9 cellular contexts compared by ENCODE assay signal in the genomic region with DNA sequence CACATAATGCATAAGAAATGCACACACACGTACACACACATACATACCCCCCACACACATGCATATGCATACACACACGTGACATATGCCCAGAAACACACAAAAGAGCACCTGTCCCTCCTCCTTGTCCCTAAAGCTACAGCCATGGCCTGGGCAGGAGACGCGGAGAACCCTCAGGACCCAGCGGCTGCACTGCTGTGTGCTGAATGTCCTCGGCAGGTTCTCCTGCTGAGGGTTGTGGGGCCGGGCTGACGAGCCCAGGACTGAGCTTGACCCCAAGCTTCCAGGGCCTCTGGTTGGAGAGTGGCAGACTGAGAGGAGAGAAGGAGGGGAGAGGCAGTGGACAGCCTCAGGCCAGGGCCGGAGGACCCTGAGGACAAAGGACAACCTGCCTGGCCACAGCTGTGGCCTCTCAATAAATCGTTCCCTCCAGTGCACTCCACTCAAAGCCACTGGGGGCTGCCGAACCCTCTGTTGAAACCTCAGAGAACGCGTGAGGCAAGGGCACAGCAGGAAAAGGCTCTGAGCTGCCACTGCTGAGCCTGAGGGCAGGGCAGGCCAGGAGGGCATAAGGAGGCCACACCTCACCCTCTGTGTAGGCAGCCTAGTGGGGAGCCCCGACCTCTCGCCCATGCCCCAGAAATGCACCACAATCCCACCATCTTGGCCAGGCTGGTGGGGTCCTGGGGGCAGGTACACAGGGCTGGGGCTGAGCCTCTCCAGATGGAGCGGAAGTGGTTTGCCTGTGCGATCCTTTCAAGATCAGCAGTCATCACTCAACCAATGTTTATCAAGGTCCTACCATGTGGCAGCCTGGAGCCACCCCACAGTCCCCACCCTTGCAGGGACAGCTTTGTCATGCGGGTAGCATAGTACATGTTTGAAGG. TPM values are rescaled to one million over a fixed set of nuclear protein-coding genes. Genes with fewer than 3 reads are reported as not detected.
DNase-seq lines count a peak whose midpoint lies in the region; ATAC-seq, FAIRE-seq and TF ChIP-seq lines count a peak whose summit lies in the region.
"Had no signal": no experiment of that assay in that cellular context is flagged by ENCODE, and none has a peak within 500 bp of the region (broad histone marks: within the 10 kb centered on the region; RNA-seq: fewer than 3 reads in every experiment).

No MANE protein-coding gene starts in this region.

- TF ChIP-seq CTCF in activated B cell treated with CpG ODN at 0.5 μM for 24 hours (IDR thresholded peaks at IDR 0.05) (no peak), gastrocnemius medialis (IDR thresholded peaks at IDR 0.05 in 4 of 5, conservative IDR thresholded peaks at IDR 0.05 in 1 of 5) (no peak)

- H3K4me3 Mint-ChIP-seq in activated B cell treated with CpG ODN at 0.5 μM for 24 hours, result no peak overlapping the region

- H3K4me1 ChIP-seq in gastrocnemius medialis, result peaks cover 14 to 23% of the 10 kb centered on the region in 2 donors

- CTCF ChIA-PET in activated B cell treated with CpG ODN at 0.5 μM for 24 hours (lab: Charles Lee), result interaction anchor here (0.8 kb wide), 1 partner anchor 25 kb away, joined by 4 read pairs; no protein-coding TSS in a partner anchor

- no peak overlapping the region for H3K27ac Mint-ChIP-seq in activated B cell treated with CpG ODN at 0.5 μM for 24 hours

- no peaks in the 10 kb centered on the region for H3K36me3 ChIP-seq in gastrocnemius medialis

- peaks cover 9% of the 10 kb centered on the region for H3K27me3 Mint-ChIP-seq in activated B cell treated with CpG ODN at 0.5 μM for 24 hours

- no peak for FAIRE-seq in HTR-8/SVneo (lab: Jason Lieb, UNC)

- no peaks in the 10 kb centered on the region for H3K27me3 ChIP-seq in gastrocnemius medialis

- H3K9me3 Mint-ChIP-seq in activated B cell treated with CpG ODN at 0.5 μM for 24 hours, result no peaks in the 10 kb centered on the region

- no peak overlapping the region for H3K27ac ChIP-seq in gastrocnemius medialis

- intact Hi-C loops in activated B cell treated with CpG ODN at 0.5 μM for 24 hours (cut with micrococcal nuclease) (no loop called here), gastrocnemius medialis (cut with DNase I; ENCODE audit: low total_unique reads) (no loop called here)

- no peaks in the 10 kb centered on the region for H3K9me3 ChIP-seq in gastrocnemius medialis

- POLR2A ChIA-PET in activated B cell treated with CpG ODN at 0.5 μM for 24 hours (lab: Charles Lee), result no interaction called here

- DNase-seq in activated CD4-positive, alpha-beta T cell treated with anti-CD3 and anti-CD28 coated beads for 1 hour, result peak; percentile 7
- DNase-seq in activated CD4-positive, alpha-beta T cell treated with anti-CD3 and anti-CD28 coated beads for 4 hours, result no peak
- DNase-seq in activated B cell treated with CpG ODN at 0.5 μM for 24 hours (no peak), germinal center (ENCODE audit: low spot score) (peak; percentile 1), HTR-8/SVneo (ENCODE audit: insufficient read length, low spot score) (no peak), gastrocnemius medialis (no peak), HK-2 (ENCODE audit: unreplicated experiment) (no peak)
- DNase-seq in stimulated activated naive CD4-positive, alpha-beta T cell treated with Interleukin-2 at 50 U/mL for 16 hours (lab: John Stamatoyannopoulos, UW), result peak; percentile 4
- DNase-seq: NCI-H748 treated with DMSO at 0.1 percent for 48 hours had no signal

- ATAC-seq in activated B cell treated with CpG ODN at 0.5 μM for 24 hours (ENCODE audit: low read depth), result peak; percentile 25
- ATAC-seq in gastrocnemius medialis, result no peak

- H3K4me1 Mint-ChIP-seq in activated B cell treated with CpG ODN at 0.5 μM for 24 hours, result peaks cover 32% of the 10 kb centered on the region

- in situ Hi-C loops in gastrocnemius medialis (cut with MboI; ENCODE audit: low sequenced_read_pairs in 4 of 4), result no loop called here

- TF ChIP-seq POLR2A in gastrocnemius medialis (IDR thresholded peaks at IDR 0.05), result no peak

- no peak overlapping the region for H3K4me3 ChIP-seq in gastrocnemius medialis

- no peaks in the 10 kb centered on the region for H3K36me3 Mint-ChIP-seq in activated B cell treated with CpG ODN at 0.5 μM for 24 hours (ENCODE audit: low read depth)

RNA-seq across cellular contexts. Expression of a gene that starts 3.1 kb away (rescaled TPM):
- total RNA-seq in activated B cell treated with CpG ODN at 0.5 μM for 24 hours (2.1 and 2.8 TPM in 2 replicates), gastrocnemius medialis (1 to 10 TPM in 2 of 4 donors, under 1 TPM in 2; 0.25 to 3.1 (median 0.68) TPM)

Comparison
In these comparisons a context has a peak if more than half of its experiments do, and no peak if none do; other contexts are left out.
1. DNase-seq: peak in activated CD4-positive, alpha-beta T cell treated with anti-CD3 and anti-CD28 coated beads for 1 hour (single experiment), germinal center (single experiment) and stimulated activated naive CD4-positive, alpha-beta T cell treated with Interleukin-2 at 50 U/mL for 16 hours (single experiment); none in activated CD4-positive, alpha-beta T cell treated with anti-CD3 and anti-CD28 coated beads for 4 hours (0 of 2), activated B cell treated with CpG ODN at 0.5 μM for 24 hours (single experiment), HTR-8/SVneo (single experiment), gastrocnemius medialis (0 of 2) and HK-2 (single experiment).